In genomic region chr19:49719420-49719819, GRCh38 we compare ENCODE assay signal across 3 cellular contexts. TPM values are rescaled to one million over a fixed set of nuclear protein-coding genes. Genes with fewer than 3 reads are reported as not detected.
"Had no signal": no experiment of that assay in that cellular context is flagged by ENCODE, and none has a peak within 500 bp of the region (broad histone marks: within the 10 kb centered on the region; RNA-seq: fewer than 3 reads in every experiment).

No MANE protein-coding gene starts in this region.

RNA-seq across cellular contexts. Expression of gene TSKS, which starts 43.7 kb away (rescaled TPM):
- total RNA-seq: OCI-LY7, RPMI7951 had no signal
- polyA plus RNA-seq: cardiac muscle cell had no signal
